19 cellular contexts compared by ENCODE assay signal in genomic region chr16:81527477-81528178, GRCh38.
DNase-seq lines count a peak whose midpoint lies in the region; ATAC-seq and TF ChIP-seq lines count a peak whose summit lies in the region.
"Had no signal": no experiment of that assay in that cellular context is flagged by ENCODE, and none has a peak within 500 bp of the region (broad histone marks: within the 10 kb centered on the region; RNA-seq: fewer than 3 reads in every experiment).

No MANE protein-coding gene starts in this region.

- no peaks in the 10 kb centered on the region for H3K27me3 Mint-ChIP-seq in CD4-positive, alpha-beta T cell
- H3K27me3 Mint-ChIP-seq in nephron (ENCODE audit: low read depth): no peaks in the 10 kb centered on the region
- H3K27me3 Mint-ChIP-seq: activated naive CD4-positive, alpha-beta T cell treated with anti-CD3 and anti-CD28 coated beads, Interleukin-2, amount 10 ng/mL, durations not matched to agents 7 days and 5 days; brain had no signal

- peaks cover 22% of the 10 kb centered on the region for H3K36me3 ChIP-seq in PC-3 (ENCODE audit: low read depth, low read length)
- H3K36me3 ChIP-seq in sigmoid colon: no peaks in the 10 kb centered on the region

- H3K27me3 ChIP-seq in CD4-positive, alpha-beta T cell (ENCODE audit: control insufficient read depth, insufficient read depth, low read length): no peaks in the 10 kb centered on the region
- no peaks in the 10 kb centered on the region for H3K27me3 ChIP-seq in PC-3 (ENCODE audit: low read length)
- no peaks in the 10 kb centered on the region for H3K27me3 ChIP-seq in sigmoid colon

- H4K20me1 ChIP-seq in PC-3 (ENCODE audit: low read length): 0 out of 2 replicates have a peak, but pooled peaks cover 5% of the 10 kb centered on the region

- no peaks in the 10 kb centered on the region for H3K9me3 Mint-ChIP-seq in CD4-positive, alpha-beta T cell
- H3K9me3 Mint-ChIP-seq in nephron: peaks cover 13% of the 10 kb centered on the region
- H3K9me3 Mint-ChIP-seq: activated naive CD4-positive, alpha-beta T cell treated with anti-CD3 and anti-CD28 coated beads, Interleukin-2, amount 10 ng/mL, durations not matched to agents 7 days and 5 days had no signal

- DNase-seq in CD4-positive, alpha-beta T cell: no peak
- peak; percentile 26 for DNase-seq in PC-3
- no peak for DNase-seq in epithelial cell of prostate (ENCODE audit: low read depth, low spot score)
- no peak for DNase-seq in NCI-H1105 treated with DMSO at 0.1 percent for 48 hours (lab: John Stamatoyannopoulos, UW)
- DNase-seq in NCI-H526 treated with DMSO at 0.1 percent for 48 hours (lab: John Stamatoyannopoulos, UW): no peak
- no peak for DNase-seq in sigmoid colon
- DNase-seq: activated CD4-positive, CD25-positive, alpha-beta regulatory T cell treated with anti-CD3 and anti-CD28 coated beads, Interleukin-2, amount 50 U/mL, for 72 hours; activated CD8-positive, alpha-beta memory T cell treated with anti-CD3 and anti-CD28 coated beads, Interleukin-2, amount 50 U/mL, for 48 hours; activated naive CD4-positive, alpha-beta T cell treated with anti-CD3 and anti-CD28 coated beads, Interleukin-2, amount 10 ng/mL, durations not matched to agents 7 days and 5 days; effector CD4-positive, alpha-beta T cell; Karpas-422; NCI-H1417 treated with DMSO at 0.1 percent for 48 hours; NCI-H2227 treated with DMSO at 0.1 percent for 48 hours; nephron progenitor cell; NK-92 treated with Interleukin-12 subunit alpha and Interleukin-12 subunit beta, amount 100 ng/mL, for 24 hours; retina had no signal

- no peaks in the 10 kb centered on the region for H3F3A ChIP-seq in PC-3 (ENCODE audit: low read length, unreplicated experiment)

- no peak for TF ChIP-seq EP300 in sigmoid colon (IDR thresholded peaks at IDR 0.05)

- POLR2A ChIA-PET in CD4-positive, alpha-beta T cell (lab: Charles Lee): interaction anchor here (0.9 kb wide), 1 partner anchor 58 kb away, joined by 3 read pairs; no protein-coding TSS in a partner anchor
- POLR2A ChIA-PET in PC-3 (lab: Charles Lee; ENCODE audit: unreplicated experiment): no interaction called here

- H3K9ac ChIP-seq in PC-3 (ENCODE audit: low read length): no peak overlapping the region

- no peak overlapping the region for H2AFZ ChIP-seq in PC-3 (ENCODE audit: low read length)

- peak overlapping the region; percentile 1 for H3K27ac Mint-ChIP-seq in CD4-positive, alpha-beta T cell
- H3K27ac Mint-ChIP-seq in nephron: peak overlapping the region; percentile 26 to 74 (median 45)
- H3K27ac Mint-ChIP-seq: activated naive CD4-positive, alpha-beta T cell treated with anti-CD3 and anti-CD28 coated beads, Interleukin-2, amount 10 ng/mL, durations not matched to agents 7 days and 5 days; nephron progenitor cell had no signal

- no peak for TF ChIP-seq POLR2A in sigmoid colon (IDR thresholded peaks at IDR 0.05)

- no peak for ATAC-seq in CD4-positive, alpha-beta T cell (ENCODE audit: poor library complexity)
- ATAC-seq in PC-3 (no peak), GM18909 (IDR thresholded peaks at IDR 0.05; ENCODE audit: poor library complexity, unreplicated experiment) (no peak)

- H3K4me3 ChIP-seq in PC-3 (ENCODE audit: low read length): no peak overlapping the region
- H3K4me3 ChIP-seq in sigmoid colon: no peak overlapping the region

- no peaks in the 10 kb centered on the region for H3K9me2 ChIP-seq in PC-3 (replicated peaks; ENCODE audit: low read length)

- peaks cover 46% of the 10 kb centered on the region for H3K4me1 Mint-ChIP-seq in CD4-positive, alpha-beta T cell (ENCODE audit: low read depth)
- peaks cover 30% of the 10 kb centered on the region for H3K4me1 Mint-ChIP-seq in nephron

- TF ChIP-seq CTCF in CD4-positive, alpha-beta T cell (IDR thresholded peaks at IDR 0.05): no peak
- TF ChIP-seq CTCF in PC-3 (conservative IDR thresholded peaks at IDR 0.05; ENCODE audit: low read depth, low read length) (no peak), nephron (IDR thresholded peaks at IDR 0.05; ENCODE audit: unreplicated experiment in 3 of 3) (no peak), sigmoid colon (IDR thresholded peaks at IDR 0.05) (no peak)

- BruUV-seq in PC-3 (replicated peaks; lab: Mats Ljungman, UMichigan): no TSS peak

- H3K79me2 ChIP-seq in PC-3 (ENCODE audit: low read length): peaks cover 100% of the 10 kb centered on the region

- intact Hi-C loops in CD4-positive, alpha-beta T cell (cut with DNase I, micrococcal nuclease): no loop called here
- intact Hi-C loops in PC-3 (cut with micrococcal nuclease): no loop called here
- intact Hi-C loops in sigmoid colon (cut with DNase I): loop anchor here (5.0 kb wide), 1 partner anchor 80 kb away; no protein-coding TSS in a partner anchor

- H3K4me1 ChIP-seq in PC-3 (ENCODE audit: insufficient read depth, low read length): peaks cover 42% of the 10 kb centered on the region
- peaks cover 0 to 19% (median 14%) of the 10 kb centered on the region in 4 donors for H3K4me1 ChIP-seq in sigmoid colon

- H3K9me3 ChIP-seq in CD4-positive, alpha-beta T cell (ENCODE audit: control insufficient read depth, low read length): no peaks in the 10 kb centered on the region
- H3K9me3 ChIP-seq in PC-3 (ENCODE audit: low read length) (no peaks in the 10 kb centered on the region), sigmoid colon (no peaks in the 10 kb centered on the region)

- H3K36me3 Mint-ChIP-seq in CD4-positive, alpha-beta T cell (ENCODE audit: low read depth): peaks cover under 1% of the 10 kb centered on the region
- peaks cover 40% of the 10 kb centered on the region for H3K36me3 Mint-ChIP-seq in nephron (ENCODE audit: low read depth)
- H3K36me3 Mint-ChIP-seq: activated naive CD4-positive, alpha-beta T cell treated with anti-CD3 and anti-CD28 coated beads, Interleukin-2, amount 10 ng/mL, durations not matched to agents 7 days and 5 days had no signal

- no peak overlapping the region for H3K4me3 Mint-ChIP-seq in CD4-positive, alpha-beta T cell
- H3K4me3 Mint-ChIP-seq in nephron: no peak overlapping the region
- H3K4me3 Mint-ChIP-seq: activated naive CD4-positive, alpha-beta T cell treated with anti-CD3 and anti-CD28 coated beads, Interleukin-2, amount 10 ng/mL, durations not matched to agents 7 days and 5 days; brain; nephron progenitor cell had no signal

- H3K4me2 ChIP-seq in PC-3 (ENCODE audit: low read length): no peak overlapping the region

- CTCF ChIA-PET in CD4-positive, alpha-beta T cell (lab: Charles Lee): no interaction called here
- CTCF ChIA-PET in PC-3 (lab: Charles Lee): no interaction called here

- 90 to 93% methylated on average over 7 of the region's 7 CpGs for WGBS in sigmoid colon, 2 donors

- no peak overlapping the region for H3K27ac ChIP-seq in CD4-positive, alpha-beta T cell (ENCODE audit: low read depth, low read length)
- no peak overlapping the region; the same call in 1 of the 2 replicates for H3K27ac ChIP-seq in PC-3 (ENCODE audit: low read length)
- H3K27ac ChIP-seq in epithelial cell of prostate: peak overlapping the region; percentile 100
- H3K27ac ChIP-seq in sigmoid colon: peak overlapping the region in 2 of 4 donors; percentile 51 to 64
